ENCODE assay signal across 24 cellular contexts in the genomic region with DNA sequence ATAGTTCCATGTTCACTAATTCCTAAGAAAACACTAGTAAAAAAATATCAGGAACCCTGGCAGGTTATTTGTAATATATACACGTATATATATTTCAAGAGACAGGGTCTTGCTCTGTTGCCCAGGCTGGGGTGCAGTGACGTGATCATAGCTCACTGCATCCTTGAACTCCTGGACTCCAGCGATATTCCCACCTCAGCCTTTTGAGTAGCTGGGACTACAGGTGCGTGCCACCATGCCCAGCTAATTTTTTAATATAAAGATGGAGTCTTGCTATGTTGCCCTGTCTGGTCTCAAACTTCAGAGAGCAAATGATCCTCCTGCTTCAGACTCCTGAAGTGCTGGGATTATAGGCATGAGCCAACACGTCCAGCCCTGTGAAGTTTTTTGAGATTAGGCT. TPM values are rescaled to one million over a fixed set of nuclear protein-coding genes. Genes with fewer than 3 reads are reported as not detected.
"Had no signal": no experiment of that assay in that cellular context is flagged by ENCODE, and none has a peak within 500 bp of the region (broad histone marks: within the 10 kb centered on the region; RNA-seq: fewer than 3 reads in every experiment).

No MANE protein-coding gene starts in this region.

- H3K9me3 Mint-ChIP-seq: IgD-negative memory B cell had no signal

- H3K4me3 ChIP-seq: SJCRH30 had no signal

- H3K9me3 ChIP-seq: SJCRH30 had no signal

- ATAC-seq: SK-N-SH treated with all-trans-retinoic acid at 6 μM for 48 hours had no signal

- H3K27ac ChIP-seq: RWPE1, SJCRH30 had no signal

- H3K27ac Mint-ChIP-seq: IgD-negative memory B cell had no signal

- DNase-seq: KBM-7, MV-4-11, NCI-H1048, NCI-H1105, NCI-H1417, NCI-H1436 treated with DMSO at 0.1 percent for 48 hours, NCI-H1694, NCI-H1930, NCI-H2081, NCI-H2107, NCI-H2227 treated with DMSO at 0.1 percent for 48 hours, NCI-H524, NCI-H526 treated with DMSO at 0.1 percent for 48 hours, NCI-H774, SHP77, SJCRH30, T-helper 1 cell had no signal

- H3K27me3 ChIP-seq: SJCRH30 had no signal

- H3K4me3 Mint-ChIP-seq: IgD-negative memory B cell had no signal

RNA-seq across cellular contexts. Expression of gene GPRC5A, which starts 16.2 kb away (rescaled TPM):
- polyA plus RNA-seq: IgD-negative memory B cell had no signal

RNA-seq across cellular contexts. Expression of gene GPRC5D, which starts 44.4 kb away (rescaled TPM):
- total RNA-seq: HT-29, LHCN-M2, MCF 10A, NCI-H460, SJCRH30 had no signal
